ENCODE assay signal across 8 cellular contexts in genomic region chr1:160400646-160401486, GRCh38. TPM values are rescaled to one million over a fixed set of nuclear protein-coding genes. Genes with fewer than 3 reads are reported as not detected.
DNase-seq lines count a peak whose midpoint lies in the region; ATAC-seq, FAIRE-seq and TF ChIP-seq lines count a peak whose summit lies in the region.

No MANE protein-coding gene starts in this region.

- peaks cover 13% of the 10 kb centered on the region for H3K79me2 ChIP-seq in astrocyte (ENCODE audit: insufficient read depth, low read length)

- H3K4me2 ChIP-seq in astrocyte (ENCODE audit: low read length) = peak overlapping the region; percentile 88

- H3K27me3 ChIP-seq in astrocyte (ENCODE audit: insufficient read depth, low read length) (peaks cover under 1% of the 10 kb centered on the region), subcutaneous abdominal adipose tissue (ENCODE audit: control insufficient read depth in 5 of 5, insufficient read depth in 4 of 5, low read length in 5 of 5) (peaks cover 8 to 27% (median 17%) of the 10 kb centered on the region in 5 donors)

- no peak for FAIRE-seq in astrocyte (lab: Jason Lieb, UNC)
- FAIRE-seq in kidney (lab: Jason Lieb, UNC) = no peak

- peak overlapping the region; percentile 60 for H3K4me3 Mint-ChIP-seq in activated naive CD4-positive, alpha-beta T cell treated with anti-CD3 and anti-CD28 coated beads, Interleukin-2, amount 50 U/mL, for 24 hours
- peak overlapping the region; percentile 92 for H3K4me3 Mint-ChIP-seq in astrocyte (ENCODE audit: unreplicated experiment)

- DNase-seq in activated naive CD4-positive, alpha-beta T cell treated with Interleukin-2 at 50 U/mL for 16 hours = no peak
- no peak for DNase-seq in astrocyte (ENCODE audit: low read depth)
- peak; percentile 75 for DNase-seq in kidney
- no peak for DNase-seq in SW 1271 (lab: John Stamatoyannopoulos, UW)
- DNase-seq in T1000 (lab: John Stamatoyannopoulos, UW) = no peak

- peak overlapping the region; percentile 72 for H2AFZ ChIP-seq in astrocyte (ENCODE audit: low read depth, low read length)

- no peaks in the 10 kb centered on the region for H3K9me3 Mint-ChIP-seq in activated naive CD4-positive, alpha-beta T cell treated with anti-CD3 and anti-CD28 coated beads, Interleukin-2, amount 50 U/mL, for 24 hours
- no peaks in the 10 kb centered on the region for H3K9me3 Mint-ChIP-seq in astrocyte (ENCODE audit: unreplicated experiment)

- H3K9me3 ChIP-seq in astrocyte (ENCODE audit: insufficient read depth, low read depth, low read length) = no peaks in the 10 kb centered on the region
- H3K9me3 ChIP-seq in kidney (ENCODE audit: control insufficient read depth in 1 of 2, low read length in 2 of 2) = no peaks in the 10 kb centered on the region
- H3K9me3 ChIP-seq in subcutaneous abdominal adipose tissue (ENCODE audit: control insufficient read depth in 5 of 5, low read length in 5 of 5) = no peaks in the 10 kb centered on the region

- peaks cover 12% of the 10 kb centered on the region for H3K4me1 Mint-ChIP-seq in activated naive CD4-positive, alpha-beta T cell treated with anti-CD3 and anti-CD28 coated beads, Interleukin-2, amount 50 U/mL, for 24 hours
- H3K4me1 Mint-ChIP-seq in astrocyte (ENCODE audit: low read depth, unreplicated experiment) = peaks cover 44% of the 10 kb centered on the region

- intact Hi-C loops in kidney (cut with DNase I) = no loop called here

- H4K20me1 ChIP-seq in astrocyte (ENCODE audit: insufficient read depth, low read length) = peaks cover 14% of the 10 kb centered on the region

- ATAC-seq in GM21381 (IDR thresholded peaks at IDR 0.05; ENCODE audit: unreplicated experiment) = no peak

- H3K27ac ChIP-seq in astrocyte (ENCODE audit: low read depth, low read length) (no peak overlapping the region), kidney (ENCODE audit: low read depth in 2 of 2, low read length in 2 of 2) (peak overlapping the region in 1 of 2 donors; percentile 35), subcutaneous abdominal adipose tissue (ENCODE audit: low read depth, low read length) (no peak overlapping the region)

- peak overlapping the region; percentile 85 for H3K9ac ChIP-seq in astrocyte (ENCODE audit: low read length)
- peak overlapping the region in 1 of 2 donors; percentile 55 for H3K9ac ChIP-seq in kidney (ENCODE audit: low read length in 2 of 2)
- peak overlapping the region in 1 of 5 donors; percentile 21 for H3K9ac ChIP-seq in subcutaneous abdominal adipose tissue (ENCODE audit: low read length in 5 of 5)

- no peak for TF ChIP-seq CTCF in astrocyte (IDR thresholded peaks at IDR 0.05; ENCODE audit: insufficient read depth, low read depth, low read length)
- no peak for TF ChIP-seq CTCF in kidney (IDR thresholded peaks at IDR 0.05; ENCODE audit: borderline replicate concordance, extremely low read depth, insufficient read depth)

- no peak overlapping the region for H3K27ac Mint-ChIP-seq in activated naive CD4-positive, alpha-beta T cell treated with anti-CD3 and anti-CD28 coated beads, Interleukin-2, amount 50 U/mL, for 24 hours
- peak overlapping the region; percentile 30 for H3K27ac Mint-ChIP-seq in astrocyte (ENCODE audit: unreplicated experiment)

- H3K27me3 Mint-ChIP-seq in activated naive CD4-positive, alpha-beta T cell treated with anti-CD3 and anti-CD28 coated beads, Interleukin-2, amount 50 U/mL, for 24 hours = peaks cover 12% of the 10 kb centered on the region
- peaks cover 1% of the 10 kb centered on the region for H3K27me3 Mint-ChIP-seq in astrocyte (ENCODE audit: low read depth, unreplicated experiment)

- H3K36me3 ChIP-seq in astrocyte (ENCODE audit: insufficient read depth, low read length) (no peaks in the 10 kb centered on the region), kidney (ENCODE audit: control insufficient read depth in 1 of 2, insufficient read depth in 2 of 2, low read length in 2 of 2) (no peaks in the 10 kb centered on the region), subcutaneous abdominal adipose tissue (ENCODE audit: control insufficient read depth in 5 of 5, insufficient read depth in 5 of 5, low read length in 5 of 5) (no peaks in the 10 kb centered on the region)

- H3K36me3 Mint-ChIP-seq in activated naive CD4-positive, alpha-beta T cell treated with anti-CD3 and anti-CD28 coated beads, Interleukin-2, amount 50 U/mL, for 24 hours = no peaks in the 10 kb centered on the region
- no peaks in the 10 kb centered on the region for H3K36me3 Mint-ChIP-seq in astrocyte (ENCODE audit: low read depth, unreplicated experiment)

- H3K4me3 ChIP-seq in astrocyte (ENCODE audit: insufficient read depth, low read depth, low read length) = peak overlapping the region; percentile 69
- H3K4me3 ChIP-seq in kidney (ENCODE audit: low read length in 2 of 2) = peak overlapping the region; percentile 57 to 64
- peak overlapping the region; percentile 8 to 60 (median 46) for H3K4me3 ChIP-seq in subcutaneous abdominal adipose tissue (ENCODE audit: low read depth in 1 of 5, low read length in 5 of 5)

- H3K4me1 ChIP-seq in astrocyte (ENCODE audit: insufficient read depth, low read length) (peaks cover 13% of the 10 kb centered on the region), kidney (ENCODE audit: control insufficient read depth in 1 of 2, insufficient read depth in 1 of 2, low read depth in 1 of 2, low read length in 2 of 2) (peaks cover 4 to 14% of the 10 kb centered on the region in 2 donors), subcutaneous abdominal adipose tissue (ENCODE audit: control insufficient read depth in 5 of 5, insufficient read depth in 5 of 5, low read length in 5 of 5) (peaks cover 0 to 21% (median 14%) of the 10 kb centered on the region in 5 donors)

RNA-seq across cellular contexts. Expression of gene VANGL2, which starts 0.5 kb away (rescaled TPM):
- 25.5 and 26.1 TPM in 2 replicates for total RNA-seq in astrocyte
- total RNA-seq in kidney = 8.1 TPM
- 3.8 TPM for polyA plus RNA-seq in kidney (ENCODE audit: insufficient read depth, low read depth, low replicate concordance)

RNA-seq across cellular contexts. Expression of gene NHLH1, which starts 34.0 kb away (rescaled TPM):
- total RNA-seq in astrocyte (0.55 and 0.70 TPM in 2 replicates), kidney (0.09 TPM)
- polyA plus RNA-seq in kidney (ENCODE audit: insufficient read depth, low read depth, low replicate concordance) = not detected

RNA-seq across cellular contexts. Expression of gene NCSTN, which starts 57.7 kb away (rescaled TPM):
- total RNA-seq in astrocyte = 171 and 187 TPM in 2 replicates
- 109 TPM for total RNA-seq in kidney
- polyA plus RNA-seq in kidney (ENCODE audit: insufficient read depth, low read depth, low replicate concordance) = 73.9 TPM

RNA-seq across cellular contexts. Expression of gene COPA, which starts 57.8 kb away (rescaled TPM):
- total RNA-seq in astrocyte = 281 and 305 TPM in 2 replicates
- total RNA-seq in kidney = 160 TPM
- 50.1 TPM for polyA plus RNA-seq in kidney (ENCODE audit: insufficient read depth, low read depth, low replicate concordance)
